In genomic region chrX:105101378-105101777, GRCh38 we compare ENCODE assay signal across 23 cellular contexts.
"Had no signal": no experiment of that assay in that cellular context is flagged by ENCODE, and none has a peak within 500 bp of the region (broad histone marks: within the 10 kb centered on the region; RNA-seq: fewer than 3 reads in every experiment).

No MANE protein-coding gene starts in this region.

- H3K36me3 Mint-ChIP-seq: memory B cell; natural killer cell; stimulated activated effector memory CD8-positive, alpha-beta T cell treated with anti-CD3 and anti-CD28 coated beads, Interleukin-12 subunit alpha, Interleukin-12 subunit beta, amount 100 ng/mL, for 72 hours; type B pancreatic cell had no signal

- H3K27ac Mint-ChIP-seq: effector memory CD8-positive, alpha-beta T cell; memory B cell; natural killer cell; stimulated activated effector memory CD8-positive, alpha-beta T cell treated with anti-CD3 and anti-CD28 coated beads, Interleukin-12 subunit alpha, Interleukin-12 subunit beta, amount 100 ng/mL, for 72 hours; type B pancreatic cell had no signal

- H3K4me3 ChIP-seq: lung, ovary, psoas muscle, sigmoid colon, testis, tibial artery had no signal

- DNase-seq: cortex of kidney; effector memory CD8-positive, alpha-beta T cell; erythroblast; head of caudate nucleus; kidney; natural killer cell; occipital lobe; ovary; posterior cingulate gyrus; psoas muscle; right cardiac atrium; sigmoid colon; stimulated activated CD4-positive, alpha-beta T cell treated with anti-CD3 and anti-CD28 coated beads, Interleukin-2, amount 100 ng/mL, for 24 hours; stimulated activated CD4-positive, alpha-beta T cell treated with anti-CD3 and anti-CD28 coated beads, Interleukin-4, amount 100 ng/mL, for 24 hours; stimulated activated naive CD8-positive, alpha-beta T cell treated with anti-CD3 and anti-CD28 coated beads, Interleukin-15, Interleukin-2, amounts not matched to agents 100 U/mL and 50 U/mL, for 24 hours; substantia nigra; testis; tibial artery had no signal

- H3K27me3 Mint-ChIP-seq: effector memory CD8-positive, alpha-beta T cell; memory B cell; type B pancreatic cell had no signal

- ATAC-seq: effector memory CD8-positive, alpha-beta T cell; left lobe of liver; natural killer cell; psoas muscle; right cardiac atrium; stimulated activated effector memory CD8-positive, alpha-beta T cell treated with anti-CD3 and anti-CD28 coated beads, Interleukin-12 subunit alpha, Interleukin-12 subunit beta, amount 100 ng/mL, for 72 hours; stimulated activated naive CD8-positive, alpha-beta T cell treated with anti-CD3 and anti-CD28 coated beads, Interleukin-15, Interleukin-2, amounts not matched to agents 100 U/mL and 50 U/mL, for 24 hours had no signal

- H3K4me1 Mint-ChIP-seq: memory B cell; natural killer cell; stimulated activated effector memory CD8-positive, alpha-beta T cell treated with anti-CD3 and anti-CD28 coated beads, Interleukin-12 subunit alpha, Interleukin-12 subunit beta, amount 100 ng/mL, for 72 hours had no signal

- H3K4me3 Mint-ChIP-seq: effector memory CD8-positive, alpha-beta T cell; memory B cell; natural killer cell; stimulated activated effector memory CD8-positive, alpha-beta T cell treated with anti-CD3 and anti-CD28 coated beads, Interleukin-12 subunit alpha, Interleukin-12 subunit beta, amount 100 ng/mL, for 72 hours; type B pancreatic cell had no signal
